Comparison of ENCODE assay signal across 8 cellular contexts in genomic region chr3:25532763-25533162, GRCh38.
DNase-seq lines count a peak whose midpoint lies in the region; ATAC-seq and TF ChIP-seq lines count a peak whose summit lies in the region.

No MANE protein-coding gene starts in this region.

- no peaks in the 10 kb centered on the region for H3K27me3 ChIP-seq in adrenal gland

- no peak overlapping the region for H3K27ac ChIP-seq in adrenal gland

- no peak for TF ChIP-seq POLR2A in adrenal gland (IDR thresholded peaks at IDR 0.05)

- 73 to 94% (median 84%) methylated on average over 1 of the region's 1 CpG for WGBS in adrenal gland, 4 donors

- peak; percentile 54 for ATAC-seq in HG03103 (IDR thresholded peaks at IDR 0.05; ENCODE audit: low read depth, unreplicated experiment)
- ATAC-seq in GM18858 (IDR thresholded peaks at IDR 0.05; ENCODE audit: unreplicated experiment), result no peak
- no peak for ATAC-seq in HG03097 (IDR thresholded peaks at IDR 0.05; ENCODE audit: low FRiP score, unreplicated experiment)

- H3K9me3 Mint-ChIP-seq in activated naive CD4-positive, alpha-beta T cell treated with anti-CD3 and anti-CD28 coated beads, Interleukin-2, amount 10 ng/mL, durations not matched to agents 7 days and 5 days, result peaks cover 3% of the 10 kb centered on the region
- peaks cover 34% of the 10 kb centered on the region for H3K9me3 Mint-ChIP-seq in nephron progenitor cell

- no peaks in the 10 kb centered on the region for H3K9me3 ChIP-seq in adrenal gland (replicated peaks in 1 of 3)

- no peaks in the 10 kb centered on the region for H3K4me1 Mint-ChIP-seq in activated naive CD4-positive, alpha-beta T cell treated with anti-CD3 and anti-CD28 coated beads, Interleukin-2, amount 10 ng/mL, durations not matched to agents 7 days and 5 days
- H3K4me1 Mint-ChIP-seq in nephron progenitor cell, result peaks cover 12% of the 10 kb centered on the region

- no peak overlapping the region for H3K27ac Mint-ChIP-seq in activated naive CD4-positive, alpha-beta T cell treated with anti-CD3 and anti-CD28 coated beads, Interleukin-2, amount 10 ng/mL, durations not matched to agents 7 days and 5 days
- no peak overlapping the region for H3K27ac Mint-ChIP-seq in nephron progenitor cell

- no peaks in the 10 kb centered on the region for H3K36me3 ChIP-seq in adrenal gland (replicated peaks in 1 of 2)

- no peaks in the 10 kb centered on the region for H3K27me3 Mint-ChIP-seq in activated naive CD4-positive, alpha-beta T cell treated with anti-CD3 and anti-CD28 coated beads, Interleukin-2, amount 10 ng/mL, durations not matched to agents 7 days and 5 days
- H3K27me3 Mint-ChIP-seq in nephron progenitor cell (ENCODE audit: low read depth, poor library complexity), result peaks cover 2% of the 10 kb centered on the region

- H3K4me3 ChIP-seq in adrenal gland, result no peak overlapping the region

- no peaks in the 10 kb centered on the region for H3K4me1 ChIP-seq in adrenal gland (replicated peaks in 1 of 2)

- DNase-seq in EL (peak; percentile 8), nephron progenitor cell (peak; percentile 12), adrenal gland (no peak)
- DNase-seq in activated naive CD4-positive, alpha-beta T cell treated with anti-CD3 and anti-CD28 coated beads, Interleukin-2, amount 10 ng/mL, durations not matched to agents 7 days and 5 days, result peak; percentile 55
- no peak for DNase-seq in effector CD4-positive, alpha-beta T cell

- TF ChIP-seq CTCF in nephron progenitor cell (IDR thresholded peaks at IDR 0.05) (peak; percentile 30), adrenal gland (IDR thresholded peaks at IDR 0.05) (peak in 3 of 6 experiments; percentile 11 to 33 (median 32))

- H3K36me3 Mint-ChIP-seq in activated naive CD4-positive, alpha-beta T cell treated with anti-CD3 and anti-CD28 coated beads, Interleukin-2, amount 10 ng/mL, durations not matched to agents 7 days and 5 days, result no peaks in the 10 kb centered on the region
- peaks cover 35% of the 10 kb centered on the region for H3K36me3 Mint-ChIP-seq in nephron progenitor cell (ENCODE audit: low read depth)

- H3K4me3 Mint-ChIP-seq in activated naive CD4-positive, alpha-beta T cell treated with anti-CD3 and anti-CD28 coated beads, Interleukin-2, amount 10 ng/mL, durations not matched to agents 7 days and 5 days, result no peak overlapping the region
- no peak overlapping the region for H3K4me3 Mint-ChIP-seq in nephron progenitor cell

- intact Hi-C loops in adrenal gland (cut with DNase I), result no loop called here

- CTCF ChIA-PET in activated naive CD4-positive, alpha-beta T cell treated with anti-CD3 and anti-CD28 coated beads, Interleukin-2, amount 10 ng/mL, durations not matched to agents 7 days and 5 days (lab: Charles Lee), result interaction anchor here (0.5 to 2.0 kb wide), 2 partner anchors 14 to 155 kb away, joined by 3 to 5 read pairs; no protein-coding TSS in a partner anchor

Comparison
In these comparisons a context has a peak if more than half of its experiments do, and no peak if none do; other contexts are left out.
1. DNase-seq: peak in EL (single experiment), activated naive CD4-positive, alpha-beta T cell treated with anti-CD3 and anti-CD28 coated beads, Interleukin-2, amount 10 ng/mL, durations not matched to agents 7 days and 5 days (single experiment) and nephron progenitor cell (single experiment); none in adrenal gland (0 of 7) and effector CD4-positive, alpha-beta T cell (single experiment).